ENCODE assay signal across 24 cellular contexts in genomic region chr5:75081510-75081909, GRCh38.
"Had no signal": no experiment of that assay in that cellular context is flagged by ENCODE, and none has a peak within 500 bp of the region (broad histone marks: within the 10 kb centered on the region; RNA-seq: fewer than 3 reads in every experiment).

No MANE protein-coding gene starts in this region.

- H3K9me3 ChIP-seq: lower lobe of right lung, neutrophil, pancreas, right lobe of liver, stomach, thyroid gland, vagina had no signal

- ATAC-seq: left colon; left ventricle myocardium superior; natural killer cell; pancreas; right lobe of liver; stimulated activated effector memory CD8-positive, alpha-beta T cell treated with anti-CD3 and anti-CD28 coated beads, Interleukin-12 subunit alpha, Interleukin-12 subunit beta, amount 100 ng/mL, for 72 hours had no signal

- FAIRE-seq: frontal cortex, pancreas had no signal

- H3K27me3 ChIP-seq: dorsolateral prefrontal cortex, neutrophil, pancreas, right lobe of liver, stomach, thyroid gland, vagina had no signal

- H3K4me3 ChIP-seq: dorsolateral prefrontal cortex, lower lobe of right lung, pancreas, right lobe of liver, smooth muscle cell, stomach, thyroid gland, vagina had no signal

- DNase-seq: dorsolateral prefrontal cortex; effector CD4-positive, alpha-beta T cell; hypothalamus; immature natural killer cell; islet precursor cell; kidney glomerular epithelial cell; left colon; left ventricle myocardium superior; lower lobe of right lung; natural killer cell; pancreas; right lobe of liver; stimulated activated CD4-positive, alpha-beta T cell treated with anti-CD3 and anti-CD28 coated beads, Interleukin-12 subunit alpha, Interleukin-12 subunit beta, amount 100 ng/mL, for 4 hours; stimulated activated CD4-positive, alpha-beta T cell treated with anti-CD3 and anti-CD28 coated beads, Interleukin-1b, Interleukin-23, amount 100 ng/mL, for 48 hours; stimulated activated CD4-positive, alpha-beta T cell treated with anti-CD3 and anti-CD28 coated beads, Interleukin-4, amount 100 ng/mL, for 24 hours; stimulated activated naive CD4-positive, alpha-beta T cell treated with Interleukin-2 at 50 U/mL for 16 hours; stomach; thyroid gland; trophoblast cell had no signal

- H3K4me1 ChIP-seq: lower lobe of right lung, pancreas, right lobe of liver, thyroid gland, vagina had no signal

- H3K36me3 ChIP-seq: lower lobe of right lung, neutrophil, pancreas, right lobe of liver, stomach, thyroid gland, vagina had no signal

- H3K27ac ChIP-seq: dorsolateral prefrontal cortex, lower lobe of right lung, neutrophil, pancreas, right lobe of liver, stomach, thyroid gland, vagina had no signal

- H3K4me2 ChIP-seq: smooth muscle cell had no signal
